In the genomic region with DNA sequence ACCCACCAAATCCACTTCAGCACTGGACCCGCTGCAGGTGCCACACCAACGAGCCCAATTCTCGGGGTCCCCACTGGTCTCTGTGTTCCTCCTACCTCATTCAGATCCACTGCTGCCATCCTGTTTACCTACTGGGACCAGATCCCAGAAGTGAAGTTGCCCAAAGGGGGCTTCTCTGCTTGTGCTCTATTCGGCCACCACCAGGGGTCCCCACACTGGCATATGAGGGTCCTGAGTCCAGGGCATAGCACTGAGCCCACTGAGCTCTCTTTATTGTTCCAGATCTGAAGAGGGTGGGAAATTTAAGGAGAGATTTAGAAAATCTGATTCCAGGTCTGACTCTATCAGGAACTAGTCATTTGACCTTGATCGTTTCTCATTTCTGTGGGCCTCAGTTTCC, we compare ENCODE assay signal across 16 cellular contexts. TPM values are rescaled to one million over a fixed set of nuclear protein-coding genes. Genes with fewer than 3 reads are reported as not detected.
A peak's percentile ranks its signal among the peaks of the same experiment; 100 is the strongest.
DNase-seq lines count a peak whose midpoint lies in the region; ATAC-seq, FAIRE-seq and TF ChIP-seq lines count a peak whose summit lies in the region.
"Had no signal": no experiment of that assay in that cellular context is flagged by ENCODE, and none has a peak within 500 bp of the region (broad histone marks: within the 10 kb centered on the region; RNA-seq: fewer than 3 reads in every experiment).

No MANE protein-coding gene starts in this region.

- no peak for TF ChIP-seq EP300 in H1 (IDR thresholded peaks at IDR 0.05; ENCODE audit: borderline replicate concordance in 1 of 2, low read depth in 2 of 2, low read length in 2 of 2)

- H3K4me1 ChIP-seq in H1 (replicated peaks in 1 of 4; ENCODE audit: control insufficient read depth in 3 of 4, insufficient read depth in 4 of 4, low read length in 3 of 4) (peaks cover 0 to 2% (median under 1%) of the 10 kb centered on the region in 4 experiments; a peak in 1 of 7 replicates), neural progenitor cell (no peaks in the 10 kb centered on the region)

- H4K8ac ChIP-seq in H1 (ENCODE audit: extremely low read depth, insufficient read depth, low read length), result no peak overlapping the region

- H2BK12ac ChIP-seq in H1 (ENCODE audit: low read depth, low read length), result no peak overlapping the region

- TF ChIP-seq POLR2A in NB4 (IDR thresholded peaks at IDR 0.05; ENCODE audit: extremely low read depth, insufficient read length) (no peak), H1 (IDR thresholded peaks at IDR 0.05; ENCODE audit: control extremely low read depth in 1 of 2, low read depth in 2 of 2, low read length in 2 of 2) (no peak)

- H3K9me3 ChIP-seq in H1 (ENCODE audit: insufficient read depth in 2 of 2, low read depth in 1 of 2, low read length in 1 of 2) (no peaks in the 10 kb centered on the region; a peak in 1 of 4 replicates), neural progenitor cell (ENCODE audit: low read depth) (no peaks in the 10 kb centered on the region)

- H3K27me3 ChIP-seq in GM06990 (replicated peaks; ENCODE audit: control insufficient read depth, insufficient read depth, low read length), result no peaks in the 10 kb centered on the region
- H3K27me3 ChIP-seq in H1 (replicated peaks in 1 of 4; ENCODE audit: control insufficient read depth in 3 of 4, extremely low read depth in 1 of 4, insufficient read depth in 3 of 4, low read length in 3 of 4), result no peaks in the 10 kb centered on the region
- H3K27me3 ChIP-seq in neural progenitor cell, result no peaks in the 10 kb centered on the region

- H2BK5ac ChIP-seq in H1 (ENCODE audit: low read depth, low read length), result no peak overlapping the region

- no peak overlapping the region for H3K4me3 Mint-ChIP-seq in neural progenitor cell
- H3K4me3 Mint-ChIP-seq: activated CD4-positive, alpha-beta memory T cell treated with anti-CD3 and anti-CD28 coated beads, Interleukin-2, amount 10 ng/mL, durations not matched to agents 7 days and 5 days; activated naive CD4-positive, alpha-beta T cell treated with anti-CD3 and anti-CD28 coated beads for 36 hours; memory B cell had no signal

- H3K9ac ChIP-seq in H1 (replicated peaks in 1 of 4; ENCODE audit: extremely low read depth in 1 of 4, low read depth in 3 of 4, low read length in 3 of 4), result no peak overlapping the region
- H3K9ac ChIP-seq in neural progenitor cell, result no peak overlapping the region

- H3K14ac ChIP-seq in H1 (ENCODE audit: insufficient read length), result no peak overlapping the region

- no peak overlapping the region for H2BK120ac ChIP-seq in H1 (replicated peaks; ENCODE audit: low read depth, low read length)

- H3K4me2 ChIP-seq in H1 (ENCODE audit: insufficient read depth in 1 of 2, low read depth in 2 of 2, low read length in 2 of 2) (no peak overlapping the region), neural progenitor cell (no peak overlapping the region)

- H3K4me1 Mint-ChIP-seq in neural progenitor cell, result peaks cover 6% of the 10 kb centered on the region
- H3K4me1 Mint-ChIP-seq: activated CD4-positive, alpha-beta memory T cell treated with anti-CD3 and anti-CD28 coated beads, Interleukin-2, amount 10 ng/mL, durations not matched to agents 7 days and 5 days had no signal

- H2AK5ac ChIP-seq in H1 (ENCODE audit: low read depth, low read length), result no peak overlapping the region

- no peak for ATAC-seq in GM19035 (IDR thresholded peaks at IDR 0.05; ENCODE audit: unreplicated experiment)

- H3K18ac ChIP-seq in H1 (ENCODE audit: extremely low read depth, low read length), result no peak overlapping the region

- H3K4me3 ChIP-seq in GM06990 (replicated peaks; ENCODE audit: low read depth, low read length) (no peak overlapping the region), NB4 (ENCODE audit: low read depth, low read length) (no peak overlapping the region), H1 (ENCODE audit: extremely low read depth in 1 of 4, insufficient read depth in 2 of 4, low read depth in 3 of 4, low read length in 4 of 4) (no peak overlapping the region), neural progenitor cell (no peak overlapping the region)

- H2AFZ ChIP-seq in H1 (ENCODE audit: low read length), result no peak overlapping the region
- no peak overlapping the region for H2AFZ ChIP-seq in neural progenitor cell (replicated peaks)

- H3K4ac ChIP-seq in H1 (replicated peaks; ENCODE audit: insufficient read length, low read depth, low read length), result no peak overlapping the region

- no peak overlapping the region for H4K5ac ChIP-seq in H1 (ENCODE audit: insufficient read length, low read depth, low read length)

- 53% methylated on average over 5 of the region's 5 CpGs; no CpG with 5 or more reads in 1 of the 2 experiments for WGBS in H1 (ENCODE audit: extremely low coverage in 1 of 2, insufficient coverage in 1 of 2, insufficient read length in 1 of 2, insufficient replicate concordance in 2 of 2, low coverage in 1 of 2, low lambda C conversion rate in 2 of 2, missing lambda C conversion rate in 1 of 2), 2 experiments

- TF ChIP-seq CTCF in GM06990 (IDR thresholded peaks at IDR 0.05; ENCODE audit: insufficient read depth, low read length, poor library complexity, severe bottlenecking), result peak; percentile 13
- TF ChIP-seq CTCF in NB4 (IDR thresholded peaks at IDR 0.05; ENCODE audit: low read depth, low read length), result peak; percentile 32
- TF ChIP-seq CTCF in H1 (IDR thresholded peaks at IDR 0.05; ENCODE audit: control extremely low read depth in 1 of 3, insufficient read depth in 1 of 3, low read depth in 1 of 3, low read length in 3 of 3), result peak; percentile 64 to 76 (median 69)
- peak; percentile 72 for TF ChIP-seq CTCF in neural progenitor cell (IDR thresholded peaks at IDR 0.05)

- no peak overlapping the region for H3K27ac Mint-ChIP-seq in neural progenitor cell
- H3K27ac Mint-ChIP-seq: activated CD4-positive, alpha-beta memory T cell treated with anti-CD3 and anti-CD28 coated beads, Interleukin-2, amount 10 ng/mL, durations not matched to agents 7 days and 5 days; activated naive CD4-positive, alpha-beta T cell treated with anti-CD3 and anti-CD28 coated beads for 36 hours; memory B cell had no signal

- no peaks in the 10 kb centered on the region for H3K9me3 Mint-ChIP-seq in neural progenitor cell
- H3K9me3 Mint-ChIP-seq: activated CD4-positive, alpha-beta memory T cell treated with anti-CD3 and anti-CD28 coated beads, Interleukin-2, amount 10 ng/mL, durations not matched to agents 7 days and 5 days; activated naive CD4-positive, alpha-beta T cell treated with anti-CD3 and anti-CD28 coated beads for 36 hours; memory B cell had no signal

- TF ChIP-seq RAD21 in H1 (IDR thresholded peaks at IDR 0.05 in 1 of 2, conservative IDR thresholded peaks at IDR 0.05 in 1 of 2; ENCODE audit: low read depth in 2 of 2, low read length in 2 of 2), result peak; percentile 51 to 60

- no peaks in the 10 kb centered on the region for H3K23me2 ChIP-seq in H1 (ENCODE audit: low read depth, low read length)

- H3K79me2 ChIP-seq in H1 (ENCODE audit: control insufficient read depth in 1 of 2, insufficient read depth in 2 of 2, low read length in 2 of 2) (no peaks in the 10 kb centered on the region), neural progenitor cell (ENCODE audit: low read depth) (no peaks in the 10 kb centered on the region)

- no peak overlapping the region for H3K27ac ChIP-seq in H1 (ENCODE audit: low read depth, low read length)
- H3K27ac ChIP-seq in neural progenitor cell, result no peak overlapping the region

- CTCF ChIA-PET in H1 (lab: Charles Lee; ENCODE audit: partially characterized antibody), result interaction anchor here (0.6 to 16.9 kb wide), 35 partner anchors 8 to 482 kb away, joined by 3 to 541 read pairs (median 5); partner anchors contain the start of gene POU3F3

- no peak overlapping the region for H3K23ac ChIP-seq in H1 (ENCODE audit: insufficient read length)

- DNase-seq in GM06990 (ENCODE audit: extremely low read depth, insufficient read length), result no peak
- no peak for DNase-seq in NB4 (ENCODE audit: low read depth)
- peak in 1 of 2 experiments; percentile 72 for DNase-seq in H1 (ENCODE audit: low read depth in 1 of 2, low spot score in 2 of 2)
- DNase-seq in neural progenitor cell (ENCODE audit: low spot score), result peak; percentile 68
- DNase-seq in SIG-M5 (lab: John Stamatoyannopoulos, UW), result no peak
- DNase-seq in AG20443 (ENCODE audit: low spot score), result no peak
- no peak for DNase-seq in dedifferentiated amniotic fluid mesenchymal stem cell (ENCODE audit: extremely low spot score)
- DNase-seq: activated CD4-positive, alpha-beta memory T cell treated with anti-CD3 and anti-CD28 coated beads, Interleukin-2, amount 10 ng/mL, durations not matched to agents 7 days and 5 days; activated naive CD4-positive, alpha-beta T cell treated with anti-CD3 and anti-CD28 coated beads for 36 hours; DMS53; head of caudate nucleus had no signal

- no peaks in the 10 kb centered on the region for H3K79me1 ChIP-seq in H1 (ENCODE audit: low read depth, low read length)

- no peak overlapping the region for H2BK15ac ChIP-seq in H1 (ENCODE audit: low read length)

- peak; percentile 36 for FAIRE-seq in H1 (lab: Jason Lieb, UNC)

- POLR2A ChIA-PET in H1 (lab: Charles Lee; ENCODE audit: partially characterized antibody), result no interaction called here

- no peaks in the 10 kb centered on the region for H3K36me3 ChIP-seq in GM06990 (ENCODE audit: control insufficient read depth, insufficient read depth, low read length)
- H3K36me3 ChIP-seq in H1 (ENCODE audit: control insufficient read depth in 2 of 4, insufficient read depth in 4 of 4, low read length in 3 of 4), result no peaks in the 10 kb centered on the region
- no peaks in the 10 kb centered on the region for H3K36me3 ChIP-seq in neural progenitor cell

- peaks cover 2% of the 10 kb centered on the region for H3K27me3 Mint-ChIP-seq in neural progenitor cell (ENCODE audit: insufficient read depth, low read depth)

- H3K36me3 Mint-ChIP-seq in neural progenitor cell, result peaks cover 2% of the 10 kb centered on the region
- H3K36me3 Mint-ChIP-seq: memory B cell had no signal

- H4K91ac ChIP-seq in H1 (replicated peaks; ENCODE audit: insufficient read length, low read length), result no peak overlapping the region

- no peaks in the 10 kb centered on the region for H3F3A ChIP-seq in neural progenitor cell (ENCODE audit: low read depth)

- no peaks in the 10 kb centered on the region for H4K20me1 ChIP-seq in H1 (replicated peaks in 1 of 2; ENCODE audit: control insufficient read depth in 1 of 2, insufficient read depth in 2 of 2, low read length in 2 of 2)
- no peaks in the 10 kb centered on the region for H4K20me1 ChIP-seq in neural progenitor cell (ENCODE audit: low read depth)

- no peak overlapping the region for H3K56ac ChIP-seq in H1 (replicated peaks; ENCODE audit: insufficient read length, low read depth, low read length)

- no peak overlapping the region for H2BK20ac ChIP-seq in H1 (ENCODE audit: low read length)

RNA-seq across cellular contexts. Expression of gene GPR45, which starts 2.4 kb away (rescaled TPM):
- total RNA-seq in H1 (2021; fragmentation: NEBNext Ultra II Directional; extraction: Animal tissue kit (Norgen Biotek cat#: 25700)), result not detected in 2 replicates
- polyA plus RNA-seq in H1 (2011; rRNA removed), result 0.21 TPM in 1 of 2 replicates, not detected in the other
- polyA plus RNA-seq in H1 (2011; cell fraction: cytosol; rRNA removed), result 0.13 TPM
- 0.09 TPM for polyA plus RNA-seq in H1 (2011; cell fraction: nucleus; rRNA removed)
- polyA plus RNA-seq in H1 (2012, experiment 1 of 2), result 0.19 TPM in 1 of 4 replicates, not detected in the others
- polyA plus RNA-seq in H1 (2012, experiment 2 of 2), result not detected
- polyA plus RNA-seq in H1 (2013, experiment 1 of 2), result 0.18 TPM
- 0.22 TPM for polyA plus RNA-seq in H1 (2013, experiment 2 of 2)
- not detected in 2 replicates for polyA minus RNA-seq in H1 (2011; rRNA and poly(A)+ RNA removed)
- polyA minus RNA-seq in H1 (2011; cell fraction: cytosol; rRNA and poly(A)+ RNA removed), result not detected
- not detected for polyA minus RNA-seq in H1 (2011; cell fraction: nucleus; rRNA and poly(A)+ RNA removed)
- total RNA-seq in neural progenitor cell (ENCODE audit: low replicate concordance), result not detected in 2 replicates
- total RNA-seq: activated CD4-positive, alpha-beta memory T cell treated with anti-CD3 and anti-CD28 coated beads, Interleukin-2, amount 10 ng/mL, durations not matched to agents 7 days and 5 days; activated naive CD4-positive, alpha-beta T cell treated with anti-CD3 and anti-CD28 coated beads for 36 hours; dermis microvascular lymphatic vessel endothelial cell; renal cortical epithelial cell; subcutaneous adipose tissue had no signal

Comparison
In these comparisons a context has a peak if more than half of its experiments do, and no peak if none do; other contexts are left out.
1. CTCF ChIP-seq: peak in every context shown above with its lines; median percentile 72 in neural progenitor cell; 69 in H1; 32 in NB4; 13 in GM06990.